6 cellular contexts compared by ENCODE assay signal in genomic region chr5:64418013-64418412, GRCh38.
"Had no signal": no experiment of that assay in that cellular context is flagged by ENCODE, and none has a peak within 500 bp of the region (broad histone marks: within the 10 kb centered on the region; RNA-seq: fewer than 3 reads in every experiment).

No MANE protein-coding gene starts in this region.

- H3K36me3 ChIP-seq: HAP-1 had no signal

- H3K27ac ChIP-seq: HL-60 had no signal

- H3K4me1 ChIP-seq: HAP-1 had no signal

- DNase-seq: GOT3, H7, HFFc6, KBM-7 had no signal

- H3K4me3 ChIP-seq: HAP-1 had no signal

- H3K9me3 ChIP-seq: HAP-1 had no signal
